In the genomic region with DNA sequence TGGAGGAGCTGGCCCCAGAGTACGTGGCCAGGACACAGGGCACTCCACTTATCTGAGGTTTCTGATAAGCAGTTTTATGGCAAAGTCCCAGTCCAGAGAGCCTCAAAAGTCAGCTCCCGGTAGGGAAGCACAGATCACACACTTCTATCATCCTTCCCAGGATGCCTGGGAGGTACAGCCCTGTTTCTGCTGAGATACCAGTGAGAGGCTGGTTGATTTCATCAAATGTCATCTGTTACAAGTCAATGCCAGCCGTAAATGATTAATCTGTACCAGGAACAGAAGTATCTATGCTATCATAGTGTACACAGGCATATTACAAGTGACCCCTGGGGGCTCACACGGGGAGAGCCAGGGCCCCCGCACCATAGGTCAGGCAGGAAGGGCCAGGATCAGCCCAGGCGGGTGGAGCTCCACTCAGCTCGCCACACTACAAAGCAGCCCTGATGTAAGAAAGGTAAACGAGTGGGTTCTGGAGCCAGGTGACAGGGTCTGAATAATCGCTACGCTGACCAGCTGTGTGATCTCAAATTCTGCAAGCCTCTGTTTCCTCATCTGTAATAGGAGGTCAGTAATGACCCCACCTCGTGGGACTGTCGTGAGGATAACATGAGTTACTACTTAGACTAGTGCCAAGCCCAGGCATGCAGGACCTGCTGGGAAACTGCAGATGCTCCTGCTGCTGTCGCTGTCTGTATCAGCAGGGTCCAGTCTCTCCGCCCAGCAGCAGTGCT, we compare ENCODE assay signal across 1 cellular context.
TF ChIP-seq lines count a peak whose summit lies in the region.

No MANE protein-coding gene starts in this region.

TF ChIP-seq in endothelial cell of umbilical vein, 7 proteins besides CTCF, POLR2A, EP300 and RAD21:
- no peak for TF ChIP-seq EZH2 (IDR thresholded peaks at IDR 0.05; ENCODE audit: borderline replicate concordance, low read depth, low read length, severe bottlenecking)
- no peak for TF ChIP-seq MYC (IDR thresholded peaks at IDR 0.05; ENCODE audit: low read depth, low read length)
- no peak for TF ChIP-seq FOS (IDR thresholded peaks at IDR 0.05; ENCODE audit: borderline replicate concordance, insufficient read depth, low read length)
- no peak for TF ChIP-seq JUN (IDR thresholded peaks at IDR 0.05; ENCODE audit: borderline replicate concordance, insufficient read depth, insufficient read length, low read depth)
- no peak for TF ChIP-seq GATA2 (IDR thresholded peaks at IDR 0.05; ENCODE audit: insufficient read depth, insufficient read length, low read depth, low read length)
- TF ChIP-seq POLR2AphosphoS5 (IDR thresholded peaks at IDR 0.05; ENCODE audit: insufficient read depth, low read depth, low read length) = no peak
- no peak for TF ChIP-seq MAX (IDR thresholded peaks at IDR 0.05; ENCODE audit: insufficient read depth, insufficient read length)
